11 cellular contexts compared by ENCODE assay signal in the genomic region with DNA sequence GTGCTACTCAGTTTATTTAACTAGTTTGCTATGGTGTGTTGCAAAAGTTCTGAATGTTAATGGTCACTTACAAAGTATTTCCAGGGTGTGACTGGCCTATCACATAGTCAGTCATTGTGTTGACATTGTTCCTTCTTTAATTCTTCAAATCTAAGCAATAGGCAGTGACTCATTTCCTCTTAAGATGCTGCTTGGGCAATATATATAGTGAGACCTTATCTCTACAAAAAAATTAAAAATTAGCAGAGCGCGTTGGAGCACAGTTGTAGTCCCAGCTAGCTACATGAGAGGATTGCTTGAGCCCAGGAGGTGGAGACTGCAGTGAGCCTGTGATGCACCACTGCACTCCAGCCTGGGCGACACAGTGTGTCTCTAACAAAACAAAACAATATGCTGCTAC. TPM values are rescaled to one million over a fixed set of nuclear protein-coding genes. Genes with fewer than 3 reads are reported as not detected.
DNase-seq lines count a peak whose midpoint lies in the region; ATAC-seq and TF ChIP-seq lines count a peak whose summit lies in the region.
"Had no signal": no experiment of that assay in that cellular context is flagged by ENCODE, and none has a peak within 500 bp of the region (broad histone marks: within the 10 kb centered on the region; RNA-seq: fewer than 3 reads in every experiment).

No MANE protein-coding gene starts in this region.

- H2AFZ ChIP-seq in Loucy (ENCODE audit: low read length), result peak overlapping the region; percentile 58; the same call in 1 of the 2 replicates

- no peak overlapping the region for H3K9ac ChIP-seq in Loucy (ENCODE audit: low read depth, low read length, poor library complexity, severe bottlenecking)

- DNase-seq in AG20443 (ENCODE audit: low spot score) (peak; percentile 48), amniotic stem cell (lab: John Stamatoyannopoulos, UW) (peak; percentile 53), left lung (peak in 1 of 2 donors; percentile 38), NCI-H2171 treated with DMSO at 0.1 percent for 48 hours (lab: John Stamatoyannopoulos, UW) (no peak), NCI-H1930 (lab: John Stamatoyannopoulos, UW) (no peak), NCI-H1048 (lab: John Stamatoyannopoulos, UW) (no peak), lower leg skin (ENCODE audit: low spot score in 2 of 2) (no peak)
- DNase-seq: activated T-cell treated with anti-CD3 and anti-CD28 coated beads, Interleukin-2, amount 50 U/mL, for 48 hours; DMS153; MM.1S had no signal

- TF ChIP-seq CTCF in Loucy (conservative IDR thresholded peaks at IDR 0.05; ENCODE audit: low read length), result no peak
- no peak for TF ChIP-seq CTCF in left lung (IDR thresholded peaks at IDR 0.05)
- no peak for TF ChIP-seq CTCF in lower leg skin (IDR thresholded peaks at IDR 0.05)

- intact Hi-C loops in left lung (cut with DNase I), result no loop called here
- intact Hi-C loops in lower leg skin (cut with DNase I; ENCODE audit: low total_unique reads), result no loop called here

- peaks cover 5% of the 10 kb centered on the region for H3K79me2 ChIP-seq in Loucy (ENCODE audit: insufficient read depth, low read length)

- 71 to 72% methylated on average over 3 of the region's 3 CpGs for WGBS in lower leg skin, 2 donors

- no peak for TF ChIP-seq POLR2A in lower leg skin (IDR thresholded peaks at IDR 0.05)

- no peak overlapping the region for H3K4me3 ChIP-seq in Loucy (ENCODE audit: low read length, poor library complexity, severe bottlenecking)
- H3K4me3 ChIP-seq in left lung, result no peak overlapping the region
- H3K4me3 ChIP-seq in lower leg skin (ENCODE audit: low read depth, poor library complexity, severe bottlenecking), result no peak overlapping the region

- peak overlapping the region in 1 of 2 donors; percentile 71 for H3K27ac ChIP-seq in left lung

- ATAC-seq in left lung, result peak; percentile 91

- H3K36me3 ChIP-seq in Loucy (ENCODE audit: insufficient read depth, low read length) (no peaks in the 10 kb centered on the region), left lung (no peaks in the 10 kb centered on the region)

- H3F3A ChIP-seq in Loucy (ENCODE audit: low read depth), result no peaks in the 10 kb centered on the region

- H3K4me2 ChIP-seq in Loucy (ENCODE audit: low read depth, low read length, poor library complexity, severe bottlenecking), result peak overlapping the region; percentile 15

- no peaks in the 10 kb centered on the region for H3K9me3 ChIP-seq in Loucy (ENCODE audit: insufficient read depth, low read depth, low read length)
- no peaks in the 10 kb centered on the region for H3K9me3 ChIP-seq in left lung

- H4K20me1 ChIP-seq in Loucy (ENCODE audit: insufficient read depth, low read length, poor library complexity, severe bottlenecking), result no peaks in the 10 kb centered on the region

- H3K27me3 ChIP-seq in Loucy (ENCODE audit: insufficient read depth, low read length, poor library complexity, severe bottlenecking) (no peaks in the 10 kb centered on the region), left lung (no peaks in the 10 kb centered on the region)

- H3K9me2 ChIP-seq in Loucy (replicated peaks; ENCODE audit: low read depth, low read length), result no peaks in the 10 kb centered on the region

- H3K4me1 ChIP-seq in Loucy (ENCODE audit: insufficient read depth, low read length, poor library complexity, severe bottlenecking) (peaks cover 21% of the 10 kb centered on the region), left lung (peaks cover 0 to 28% of the 10 kb centered on the region in 2 donors)

RNA-seq across cellular contexts. Expression of a gene that starts 5.8 kb away (rescaled TPM):
- total RNA-seq in left lung (100 to 1,000 TPM in 1 of 2 donors, 10 to 100 TPM in 1; 73.4 to 105 TPM), lower leg skin (10 to 100 TPM in 2 of 4 donors, 1 to 10 TPM in 2; 8.4 to 15.9 (median 9.4) TPM)

Comparison
In these comparisons a context has a peak if more than half of its experiments do, and no peak if none do; other contexts are left out.
1. DNase-seq: peak in AG20443 (single experiment) and amniotic stem cell (single experiment); none in NCI-H2171 treated with DMSO at 0.1 percent for 48 hours (single experiment), NCI-H1930 (0 of 2), NCI-H1048 (single experiment) and lower leg skin (0 of 2).
2. RNA of a gene that starts 5.8 kb away (total RNA-seq): 73.4 to 105 TPM in left lung; 8.4 to 15.9 TPM in lower leg skin; every median in the first group is over 4 times any median in the second.